1 cellular context compared by ENCODE assay signal in genomic region chr19:556611-557382, GRCh38.
TF ChIP-seq lines count a peak whose summit lies in the region.

No MANE protein-coding gene starts in this region.

TF ChIP-seq in HepG2, 621 proteins besides CTCF, POLR2A, EP300 and RAD21 (continued from another document and continues in another):
- TF ChIP-seq ATF5 (CRISPR knock-in tag; IDR thresholded peaks at IDR 0.05; ENCODE audit: low read depth) (no peak), ZNF543 (CRISPR knock-in tag; IDR thresholded peaks at IDR 0.05) (no peak), ESRRA (CRISPR knock-in tag; IDR thresholded peaks at IDR 0.05; ENCODE audit: low read depth) (no peak), DRAP1 (CRISPR knock-in tag; IDR thresholded peaks at IDR 0.05) (no peak), REL (CRISPR knock-in tag; conservative IDR thresholded peaks at IDR 0.05) (no peak), SNAPC2 (CRISPR knock-in tag; IDR thresholded peaks at IDR 0.05) (no peak), ZMYM4 (CRISPR knock-in tag; IDR thresholded peaks at IDR 0.05) (no peak), CSRNP1 (CRISPR knock-in tag; IDR thresholded peaks at IDR 0.05) (no peak), NBN (conservative IDR thresholded peaks at IDR 0.05) (no peak), NR0B2 (CRISPR knock-in tag; IDR thresholded peaks at IDR 0.05) (no peak), HNRNPH1 (optimal IDR thresholded peaks at IDR 0.05; ENCODE audit: low read depth, low read length) (no peak), ZNF3 (CRISPR knock-in tag; IDR thresholded peaks at IDR 0.05) (no peak), ZNF784 (CRISPR knock-in tag; IDR thresholded peaks at IDR 0.05; ENCODE audit: borderline replicate concordance) (no peak), KMT2B (CRISPR knock-in tag; IDR thresholded peaks at IDR 0.05) (no peak), SMARCE1 (IDR thresholded peaks at IDR 0.05; ENCODE audit: borderline replicate concordance) (no peak), CCDC6 (CRISPR knock-in tag; IDR thresholded peaks at IDR 0.05) (no peak), ZNF350 (CRISPR knock-in tag; IDR thresholded peaks at IDR 0.05; ENCODE audit: borderline replicate concordance, low read depth) (no peak; the same call in 1 of the 2 replicates), YEATS4 (CRISPR knock-in tag; IDR thresholded peaks at IDR 0.05; ENCODE audit: borderline replicate concordance) (peak; percentile 55; the same call in 1 of the 2 replicates), CERS6 (CRISPR knock-in tag; IDR thresholded peaks at IDR 0.05) (no peak), ETV5 (CRISPR knock-in tag; IDR thresholded peaks at IDR 0.05; ENCODE audit: borderline replicate concordance) (no peak), ZNF670 (CRISPR knock-in tag; IDR thresholded peaks at IDR 0.05; ENCODE audit: borderline replicate concordance) (no peak), POLR2AphosphoS5 (IDR thresholded peaks at IDR 0.05; ENCODE audit: low read depth, low read length) (no peak), ZNF414 (CRISPR knock-in tag; IDR thresholded peaks at IDR 0.05) (no peak), CEBPB (IDR thresholded peaks at IDR 0.05; ENCODE audit: borderline replicate concordance, low read depth, low read length) (no peak), ZNF687 (CRISPR knock-in tag; IDR thresholded peaks at IDR 0.05) (peak; percentile 85), ZNF10 (CRISPR knock-in tag; IDR thresholded peaks at IDR 0.05; ENCODE audit: borderline replicate concordance, low read depth) (no peak), ZNF460 (CRISPR knock-in tag; IDR thresholded peaks at IDR 0.05; ENCODE audit: borderline replicate concordance) (no peak; the same call in 1 of the 2 replicates), SRSF1 (optimal IDR thresholded peaks at IDR 0.05; ENCODE audit: low read depth, low read length) (no peak), ZBTB20 (CRISPR knock-in tag; IDR thresholded peaks at IDR 0.05; ENCODE audit: borderline replicate concordance, low read depth) (no peak), NCOA2 (CRISPR knock-in tag; IDR thresholded peaks at IDR 0.05) (no peak), ZNF513 (CRISPR knock-in tag; conservative IDR thresholded peaks at IDR 0.05) (no peak), HMGXB3 (CRISPR knock-in tag; IDR thresholded peaks at IDR 0.05; ENCODE audit: borderline replicate concordance) (no peak), CHCHD3 (CRISPR knock-in tag; IDR thresholded peaks at IDR 0.05) (no peak), MBNL3 (CRISPR knock-in tag; conservative IDR thresholded peaks at IDR 0.05) (no peak), THAP7 (CRISPR knock-in tag; IDR thresholded peaks at IDR 0.05) (no peak), ARID4A (CRISPR knock-in tag; IDR thresholded peaks at IDR 0.05; ENCODE audit: borderline replicate concordance) (peak; percentile 46), SRY (CRISPR knock-in tag; IDR thresholded peaks at IDR 0.05) (no peak), ZNF563 (CRISPR knock-in tag; IDR thresholded peaks at IDR 0.05) (0 out of 2 replicates have a peak, but pooled peaks have one; percentile 81)
